ENCODE assay signal across 11 cellular contexts in genomic region chr9:90950600-90950999, GRCh38.
DNase-seq lines count a peak whose midpoint lies in the region; TF ChIP-seq lines count a peak whose summit lies in the region.
"Had no signal": no experiment of that assay in that cellular context is flagged by ENCODE, and none has a peak within 500 bp of the region (broad histone marks: within the 10 kb centered on the region; RNA-seq: fewer than 3 reads in every experiment).

No MANE protein-coding gene starts in this region.

- H3K36me3 Mint-ChIP-seq in chondrocyte (ENCODE audit: low read depth), result no peaks in the 10 kb centered on the region
- H3K36me3 Mint-ChIP-seq: CD4-positive, CD25-positive, alpha-beta regulatory T cell had no signal

- no peak overlapping the region for H3K4me3 Mint-ChIP-seq in chondrocyte (ENCODE audit: unreplicated experiment)
- H3K4me3 Mint-ChIP-seq: CD4-positive, CD25-positive, alpha-beta regulatory T cell had no signal

- H3K27me3 Mint-ChIP-seq in chondrocyte (ENCODE audit: low read depth), result no peaks in the 10 kb centered on the region

- TF ChIP-seq CTCF in chondrocyte (IDR thresholded peaks at IDR 0.05), result no peak

- DNase-seq in DMS79 treated with DMSO at 0.1 percent for 48 hours (lab: John Stamatoyannopoulos, UW) (peak; percentile 59), DMS79 (lab: John Stamatoyannopoulos, UW) (no peak), NCI-H2227 (lab: John Stamatoyannopoulos, UW; ENCODE audit: unreplicated experiment) (peak; percentile 11), fibroblast of gingiva (ENCODE audit: low read depth) (peak; percentile 52), NCI-H2171 (lab: John Stamatoyannopoulos, UW) (no peak), NCI-H1417 treated with DMSO at 0.1 percent for 48 hours (lab: John Stamatoyannopoulos, UW) (no peak), chondrocyte (ENCODE audit: low spot score) (no peak)
- DNase-seq: 8988T; CD4-positive, CD25-positive, alpha-beta regulatory T cell; DND-41; GF-D8 had no signal

- peaks cover 16% of the 10 kb centered on the region for H3K4me1 Mint-ChIP-seq in chondrocyte (ENCODE audit: low read depth)
- H3K4me1 Mint-ChIP-seq: CD4-positive, CD25-positive, alpha-beta regulatory T cell had no signal

- H3K9me3 Mint-ChIP-seq in chondrocyte (ENCODE audit: low read depth), result peaks cover 2% of the 10 kb centered on the region

- no peak overlapping the region for H3K27ac Mint-ChIP-seq in chondrocyte (ENCODE audit: unreplicated experiment)
- H3K27ac Mint-ChIP-seq: CD4-positive, CD25-positive, alpha-beta regulatory T cell had no signal

Comparison
In these comparisons a context has a peak if more than half of its experiments do, and no peak if none do; other contexts are left out.
1. DNase-seq: peak in DMS79 treated with DMSO at 0.1 percent for 48 hours (single experiment), NCI-H2227 (single experiment) and fibroblast of gingiva (single experiment); none in DMS79 (single experiment), NCI-H2171 (single experiment), NCI-H1417 treated with DMSO at 0.1 percent for 48 hours (single experiment) and chondrocyte (single experiment).